In the genomic region with DNA sequence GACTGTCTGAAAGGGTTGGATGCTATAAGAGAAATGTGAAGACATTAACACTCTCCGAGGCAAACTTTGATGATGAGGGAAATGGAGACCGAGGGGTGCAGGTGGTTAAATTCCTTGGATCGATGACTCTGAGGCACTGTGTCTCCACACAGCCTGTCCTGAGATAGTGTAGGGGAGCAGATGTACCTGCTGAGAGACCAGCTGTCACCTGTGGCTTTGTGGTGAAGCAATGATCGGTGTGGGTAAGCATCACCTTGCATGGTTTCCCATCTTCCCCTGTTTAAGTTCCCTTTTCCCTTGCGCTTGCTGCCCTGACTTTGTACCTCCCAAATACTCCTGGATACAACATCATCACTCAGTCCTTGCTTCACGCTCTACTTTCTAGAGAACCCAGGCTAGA, we compare ENCODE assay signal across 26 cellular contexts.
"Had no signal": no experiment of that assay in that cellular context is flagged by ENCODE, and none has a peak within 500 bp of the region (broad histone marks: within the 10 kb centered on the region; RNA-seq: fewer than 3 reads in every experiment).

No MANE protein-coding gene starts in this region.

- H3K4me2 ChIP-seq: KMS-11 had no signal

- H3K36me3 Mint-ChIP-seq: activated naive CD4-positive, alpha-beta T cell treated with anti-CD3 and anti-CD28 coated beads, Interleukin-2, amount 50 U/mL, for 72 hours had no signal

- H3K36me3 ChIP-seq: adrenal gland, breast epithelium, colonic mucosa, SJCRH30 had no signal

- H3K27ac Mint-ChIP-seq: activated CD4-positive, alpha-beta T cell treated with anti-CD3 and anti-CD28 coated beads, Interleukin-2, amount 10 ng/mL, durations not matched to agents 7 days and 5 days; activated CD8-positive, alpha-beta T cell treated with anti-CD3 and anti-CD28 coated beads, Interleukin-2, amount 10 ng/mL, durations not matched to agents 7 days and 5 days; activated naive CD4-positive, alpha-beta T cell treated with anti-CD3 and anti-CD28 coated beads for 36 hours; activated naive CD4-positive, alpha-beta T cell treated with anti-CD3 and anti-CD28 coated beads, Interleukin-2, amount 50 U/mL, for 72 hours; activated T-helper 1 cell treated with anti-CD3 and anti-CD28 coated beads, Interleukin-12 subunit alpha, Interleukin-12 subunit beta, Interleukin-2, Interleukin-4 antibody, amounts not matched to agents 30 ng/mL and 10 ng/mL and 1 ng/mL, durations not matched to agents 14 hours and 24 hours and 36 hours had no signal

- DNase-seq: activated CD4-positive, alpha-beta T cell treated with anti-CD3 and anti-CD28 coated beads, Interleukin-2, amount 10 ng/mL, durations not matched to agents 7 days and 5 days; activated CD4-positive, alpha-beta T cell treated with anti-CD3 and anti-CD28 coated beads, Interleukin-2, amount 50 U/mL, for 48 hours; activated CD8-positive, alpha-beta T cell treated with anti-CD3 and anti-CD28 coated beads, Interleukin-2, amount 10 ng/mL, durations not matched to agents 7 days and 5 days; activated gamma-delta T cell treated with Interleukin-2 at 50 U/mL for 16 hours; activated naive CD4-positive, alpha-beta T cell treated with anti-CD3 and anti-CD28 coated beads for 36 hours; activated T-cell treated with anti-CD3 and anti-CD28 coated beads for 4 hours; activated T-cell treated with anti-CD3 and anti-CD28 coated beads, Interleukin-2, amount 50 U/mL, for 4 hours; adrenal gland; body of pancreas; colonic mucosa; NCI-H1105; NCI-H1417 treated with DMSO at 0.1 percent for 48 hours; NCI-H187 treated with DMSO at 0.1 percent for 48 hours; NCI-H2081; NCI-H2227 treated with DMSO at 0.1 percent for 48 hours; NCI-H446; NCI-H510A treated with DMSO at 0.1 percent for 48 hours; SHP77; SJCRH30; T1000 had no signal

- H3K9me3 Mint-ChIP-seq: activated CD4-positive, alpha-beta T cell treated with anti-CD3 and anti-CD28 coated beads, Interleukin-2, amount 10 ng/mL, durations not matched to agents 7 days and 5 days; activated naive CD4-positive, alpha-beta T cell treated with anti-CD3 and anti-CD28 coated beads for 36 hours; activated naive CD4-positive, alpha-beta T cell treated with anti-CD3 and anti-CD28 coated beads, Interleukin-2, amount 50 U/mL, for 72 hours; activated T-cell treated with anti-CD3 and anti-CD28 coated beads, Interleukin-2, amount 50 U/mL, for 4 hours; activated T-helper 1 cell treated with anti-CD3 and anti-CD28 coated beads, Interleukin-12 subunit alpha, Interleukin-12 subunit beta, Interleukin-2, Interleukin-4 antibody, amounts not matched to agents 30 ng/mL and 10 ng/mL and 1 ng/mL, durations not matched to agents 14 hours and 24 hours and 36 hours had no signal

- H3K27me3 ChIP-seq: body of pancreas, breast epithelium, colonic mucosa had no signal

- H3K4me3 Mint-ChIP-seq: activated CD4-positive, alpha-beta T cell treated with anti-CD3 and anti-CD28 coated beads, Interleukin-2, amount 10 ng/mL, durations not matched to agents 7 days and 5 days; activated CD8-positive, alpha-beta T cell treated with anti-CD3 and anti-CD28 coated beads, Interleukin-2, amount 10 ng/mL, durations not matched to agents 7 days and 5 days; activated naive CD4-positive, alpha-beta T cell treated with anti-CD3 and anti-CD28 coated beads for 36 hours; activated T-cell treated with anti-CD3 and anti-CD28 coated beads, Interleukin-2, amount 50 U/mL, for 4 hours; activated T-helper 1 cell treated with anti-CD3 and anti-CD28 coated beads, Interleukin-12 subunit alpha, Interleukin-12 subunit beta, Interleukin-2, Interleukin-4 antibody, amounts not matched to agents 30 ng/mL and 10 ng/mL and 1 ng/mL, durations not matched to agents 14 hours and 24 hours and 36 hours had no signal

- H3K4me1 ChIP-seq: adrenal gland, breast epithelium, colonic mucosa, SJCRH30 had no signal

- H3K4me3 ChIP-seq: adrenal gland, body of pancreas, breast epithelium, colonic mucosa, SJCRH30, SK-N-MC had no signal

- H3K9ac ChIP-seq: KMS-11 had no signal

- FAIRE-seq: astrocyte had no signal

- H3K27ac ChIP-seq: adrenal gland, body of pancreas, breast epithelium, colonic mucosa, KMS-11, SJCRH30, SK-N-MC had no signal

- H3K4me1 Mint-ChIP-seq: activated CD4-positive, alpha-beta T cell treated with anti-CD3 and anti-CD28 coated beads, Interleukin-2, amount 10 ng/mL, durations not matched to agents 7 days and 5 days had no signal

- H3K9me3 ChIP-seq: adrenal gland, body of pancreas, breast epithelium, colonic mucosa, SJCRH30 had no signal
